1 cellular context compared by ENCODE assay signal in genomic region chr14:31964979-31965734, GRCh38.
TF ChIP-seq lines count a peak whose summit lies in the region.

No MANE protein-coding gene starts in this region.

TF ChIP-seq in HepG2, 621 proteins besides CTCF, POLR2A, EP300 and RAD21 (continues in another document):
- TF ChIP-seq BCLAF1 (IDR thresholded peaks at IDR 0.05) (no peak), ZFX (CRISPR knock-in tag; IDR thresholded peaks at IDR 0.05; ENCODE audit: low read depth) (0 out of 2 replicates have a peak, but pooled peaks have one; percentile 8), DZIP1 (CRISPR knock-in tag; IDR thresholded peaks at IDR 0.05) (0 out of 2 replicates have a peak, but pooled peaks have one; percentile 52), SP1 (IDR thresholded peaks at IDR 0.05) (no peak), SP1 (CRISPR knock-in tag; IDR thresholded peaks at IDR 0.05) (no peak), CEBPB (IDR thresholded peaks at IDR 0.05; ENCODE audit: borderline replicate concordance, low read depth, low read length) (0 out of 2 replicates have a peak, but pooled peaks have one; percentile 39), SOX6 (IDR thresholded peaks at IDR 0.05) (no peak), SOX6 (CRISPR knock-in tag; IDR thresholded peaks at IDR 0.05) (no peak), ZNF816 (CRISPR knock-in tag; IDR thresholded peaks at IDR 0.05; ENCODE audit: borderline replicate concordance) (no peak), ZHX2 (IDR thresholded peaks at IDR 0.05; ENCODE audit: low read depth) (0 out of 2 replicates have a peak, but pooled peaks have one; percentile 22), ZHX2 (CRISPR knock-in tag; IDR thresholded peaks at IDR 0.05; ENCODE audit: borderline replicate concordance) (no peak), ZNF496 (CRISPR knock-in tag; IDR thresholded peaks at IDR 0.05; ENCODE audit: insufficient replicate concordance) (no peak), ZNF230 (CRISPR knock-in tag; IDR thresholded peaks at IDR 0.05) (0 out of 2 replicates have a peak, but pooled peaks have one; percentile 62), ZNF263 (CRISPR knock-in tag; IDR thresholded peaks at IDR 0.05) (peak; percentile 47; the same call in 1 of the 2 replicates), ZNF605 (CRISPR knock-in tag; IDR thresholded peaks at IDR 0.05) (0 out of 2 replicates have a peak, but pooled peaks have one; percentile 30), NR1H2 (CRISPR knock-in tag; IDR thresholded peaks at IDR 0.05; ENCODE audit: borderline replicate concordance, low read depth) (0 out of 2 replicates have a peak, but pooled peaks have one; percentile 28), ZNF18 (CRISPR knock-in tag; IDR thresholded peaks at IDR 0.05; ENCODE audit: insufficient replicate concordance) (no peak), ZNF768 (CRISPR knock-in tag; IDR thresholded peaks at IDR 0.05) (peak; percentile 40; the same call in 1 of the 2 replicates), ZNF333 (CRISPR knock-in tag; IDR thresholded peaks at IDR 0.05; ENCODE audit: borderline replicate concordance) (0 out of 2 replicates have a peak, but pooled peaks have one; percentile 42), ZNF761 (CRISPR knock-in tag; conservative IDR thresholded peaks at IDR 0.05) (0 out of 2 replicates have a peak, but pooled peaks have one; percentile 34), SALL1 (CRISPR knock-in tag; IDR thresholded peaks at IDR 0.05) (peak; percentile 37), ZNF678 (CRISPR knock-in tag; IDR thresholded peaks at IDR 0.05) (peak; percentile 34; the same call in 1 of the 2 replicates), ZNF382 (CRISPR knock-in tag; IDR thresholded peaks at IDR 0.05; ENCODE audit: borderline replicate concordance) (no peak), ZNF10 (CRISPR knock-in tag; IDR thresholded peaks at IDR 0.05; ENCODE audit: borderline replicate concordance, low read depth) (no peak), STAT6 (CRISPR knock-in tag; IDR thresholded peaks at IDR 0.05; ENCODE audit: borderline replicate concordance) (no peak), ZBTB7A (CRISPR knock-in tag; IDR thresholded peaks at IDR 0.05) (0 out of 2 replicates have a peak, but pooled peaks have one; percentile 28), SATB2 (CRISPR knock-in tag; IDR thresholded peaks at IDR 0.05) (no peak), ZNF891 (CRISPR knock-in tag; IDR thresholded peaks at IDR 0.05) (peak; percentile 62; the same call in 1 of the 2 replicates), ZNF292 (CRISPR knock-in tag; IDR thresholded peaks at IDR 0.05; ENCODE audit: borderline replicate concordance, low read depth) (peak; percentile 45; the same call in 1 of the 2 replicates)
- TF ChIP-seq, protein P1, sequence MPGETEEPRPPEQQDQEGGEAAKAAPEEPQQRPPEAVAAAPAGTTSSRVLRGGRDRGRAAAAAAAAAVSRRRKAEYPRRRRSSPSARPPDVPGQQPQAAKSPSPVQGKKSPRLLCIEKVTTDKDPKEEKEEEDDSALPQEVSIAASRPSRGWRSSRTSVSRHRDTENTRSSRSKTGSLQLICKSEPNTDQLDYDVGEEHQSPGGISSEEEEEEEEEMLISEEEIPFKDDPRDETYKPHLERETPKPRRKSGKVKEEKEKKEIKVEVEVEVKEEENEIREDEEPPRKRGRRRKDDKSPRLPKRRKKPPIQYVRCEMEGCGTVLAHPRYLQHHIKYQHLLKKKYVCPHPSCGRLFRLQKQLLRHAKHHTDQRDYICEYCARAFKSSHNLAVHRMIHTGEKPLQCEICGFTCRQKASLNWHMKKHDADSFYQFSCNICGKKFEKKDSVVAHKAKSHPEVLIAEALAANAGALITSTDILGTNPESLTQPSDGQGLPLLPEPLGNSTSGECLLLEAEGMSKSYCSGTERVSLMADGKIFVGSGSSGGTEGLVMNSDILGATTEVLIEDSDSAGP (CRISPR knock-in tag; IDR thresholded peaks at IDR 0.05; ENCODE audit: borderline replicate concordance): peak; percentile 13; the same call in 1 of the 2 replicates
- TF ChIP-seq, protein P2, sequence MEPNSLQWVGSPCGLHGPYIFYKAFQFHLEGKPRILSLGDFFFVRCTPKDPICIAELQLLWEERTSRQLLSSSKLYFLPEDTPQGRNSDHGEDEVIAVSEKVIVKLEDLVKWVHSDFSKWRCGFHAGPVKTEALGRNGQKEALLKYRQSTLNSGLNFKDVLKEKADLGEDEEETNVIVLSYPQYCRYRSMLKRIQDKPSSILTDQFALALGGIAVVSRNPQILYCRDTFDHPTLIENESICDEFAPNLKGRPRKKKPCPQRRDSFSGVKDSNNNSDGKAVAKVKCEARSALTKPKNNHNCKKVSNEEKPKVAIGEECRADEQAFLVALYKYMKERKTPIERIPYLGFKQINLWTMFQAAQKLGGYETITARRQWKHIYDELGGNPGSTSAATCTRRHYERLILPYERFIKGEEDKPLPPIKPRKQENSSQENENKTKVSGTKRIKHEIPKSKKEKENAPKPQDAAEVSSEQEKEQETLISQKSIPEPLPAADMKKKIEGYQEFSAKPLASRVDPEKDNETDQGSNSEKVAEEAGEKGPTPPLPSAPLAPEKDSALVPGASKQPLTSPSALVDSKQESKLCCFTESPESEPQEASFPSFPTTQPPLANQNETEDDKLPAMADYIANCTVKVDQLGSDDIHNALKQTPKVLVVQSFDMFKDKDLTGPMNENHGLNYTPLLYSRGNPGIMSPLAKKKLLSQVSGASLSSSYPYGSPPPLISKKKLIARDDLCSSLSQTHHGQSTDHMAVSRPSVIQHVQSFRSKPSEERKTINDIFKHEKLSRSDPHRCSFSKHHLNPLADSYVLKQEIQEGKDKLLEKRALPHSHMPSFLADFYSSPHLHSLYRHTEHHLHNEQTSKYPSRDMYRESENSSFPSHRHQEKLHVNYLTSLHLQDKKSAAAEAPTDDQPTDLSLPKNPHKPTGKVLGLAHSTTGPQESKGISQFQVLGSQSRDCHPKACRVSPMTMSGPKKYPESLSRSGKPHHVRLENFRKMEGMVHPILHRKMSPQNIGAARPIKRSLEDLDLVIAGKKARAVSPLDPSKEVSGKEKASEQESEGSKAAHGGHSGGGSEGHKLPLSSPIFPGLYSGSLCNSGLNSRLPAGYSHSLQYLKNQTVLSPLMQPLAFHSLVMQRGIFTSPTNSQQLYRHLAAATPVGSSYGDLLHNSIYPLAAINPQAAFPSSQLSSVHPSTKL (CRISPR knock-in tag; IDR thresholded peaks at IDR 0.05): peak; percentile 35; the same call in 1 of the 2 replicates
